Comparison of ENCODE assay signal across 8 cellular contexts in the genomic region with DNA sequence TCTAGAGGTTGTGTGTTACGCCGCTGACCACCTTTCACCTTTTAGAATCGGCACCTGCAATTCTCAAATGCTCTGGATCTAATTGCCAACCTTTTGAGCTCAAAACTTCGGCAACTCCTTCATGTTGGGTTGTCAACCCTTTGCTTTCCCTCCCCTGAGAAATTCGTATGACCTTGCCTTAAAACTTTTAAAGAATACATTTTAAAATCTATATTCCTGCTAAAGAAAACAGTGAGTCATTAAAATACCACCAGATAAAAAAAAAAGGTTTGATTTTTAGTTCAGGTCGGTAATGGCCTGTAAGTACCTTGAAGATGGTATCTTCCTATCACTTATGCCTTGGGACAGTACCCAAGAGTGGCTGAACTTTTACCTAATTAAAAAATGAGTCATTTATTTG. TPM values are rescaled to one million over a fixed set of nuclear protein-coding genes. Genes with fewer than 3 reads are reported as not detected.
A peak's percentile ranks its signal among the peaks of the same experiment; 100 is the strongest.
DNase-seq lines count a peak whose midpoint lies in the region; TF ChIP-seq lines count a peak whose summit lies in the region.
"Not testable (repeated sequence)": the region's sequence is repeated elsewhere in the genome, so short reads cannot be mapped to it uniquely, and the experiment has no call there.

No MANE protein-coding gene starts in this region.

- DNase-seq in H7; activated T-helper 2 cell treated with anti-CD3 and anti-CD28 coated beads, Interferon-gamma antibody, Interleukin-2, Interleukin-4, amounts not matched to agents 10 μg/mL and 5 μg/mL and 100 μg/mL, durations not matched to agents 14 hours and 24 hours and 36 hours (ENCODE audit: low spot score); colonic mucosa; hepatocyte (ENCODE audit: low spot score); mesothelial cell of epicardium (ENCODE audit: low spot score in 2 of 2, unreplicated experiment in 2 of 2): not testable (repeated sequence)
- DNase-seq in RPMI8226 = peak; percentile 20

- peak overlapping the region in 1 of 2 donors; percentile 73 for H3K9ac ChIP-seq in colonic mucosa (ENCODE audit: low read depth in 2 of 2, low read length in 2 of 2)

- H3K27me3 Mint-ChIP-seq in activated T-helper 2 cell treated with anti-CD3 and anti-CD28 coated beads, Interferon-gamma antibody, Interleukin-2, Interleukin-4, amounts not matched to agents 10 μg/mL and 5 μg/mL and 100 μg/mL, durations not matched to agents 14 hours and 24 hours and 36 hours (ENCODE audit: low read depth); mesothelial cell of epicardium (ENCODE audit: low read depth): not testable (repeated sequence)

- intact Hi-C loops in activated T-helper 2 cell treated with anti-CD3 and anti-CD28 coated beads, Interferon-gamma antibody, Interleukin-2, Interleukin-4, amounts not matched to agents 10 μg/mL and 5 μg/mL and 100 μg/mL, durations not matched to agents 14 hours and 24 hours and 36 hours (cut with micrococcal nuclease) = loop anchor here (5.0 to 10.0 kb wide), 3 partner anchors 76 to 446 kb away; no protein-coding TSS in a partner anchor
- intact Hi-C loops in colonic mucosa (cut with DNase I) = not testable (repeated sequence)

- H3K4me1 ChIP-seq in colonic mucosa = not testable (repeated sequence)
- peaks cover 14% of the 10 kb centered on the region for H3K4me1 ChIP-seq in hepatocyte (ENCODE audit: insufficient read depth)

- H3K27me3 ChIP-seq in H7 (ENCODE audit: control insufficient read depth, insufficient read depth, low read length); colonic mucosa; hepatocyte: not testable (repeated sequence)

- H3K27ac Mint-ChIP-seq in activated T-helper 2 cell treated with anti-CD3 and anti-CD28 coated beads, Interferon-gamma antibody, Interleukin-2, Interleukin-4, amounts not matched to agents 10 μg/mL and 5 μg/mL and 100 μg/mL, durations not matched to agents 14 hours and 24 hours and 36 hours = peak overlapping the region; percentile 90
- peak overlapping the region; percentile 98 for H3K27ac Mint-ChIP-seq in mesothelial cell of epicardium

- WGBS in hepatocyte (ENCODE audit: low lambda C conversion rate, missing lambda C conversion rate) = 19% methylated on average over 6 of the region's 6 CpGs

- not testable (repeated sequence) for H3K36me3 ChIP-seq in H7 (replicated peaks; ENCODE audit: control insufficient read depth, insufficient read depth, low read length); colonic mucosa; hepatocyte (replicated peaks; ENCODE audit: insufficient read depth, low read depth)

- peaks cover 45% of the 10 kb centered on the region for H3K4me1 Mint-ChIP-seq in activated T-helper 2 cell treated with anti-CD3 and anti-CD28 coated beads, Interferon-gamma antibody, Interleukin-2, Interleukin-4, amounts not matched to agents 10 μg/mL and 5 μg/mL and 100 μg/mL, durations not matched to agents 14 hours and 24 hours and 36 hours (ENCODE audit: low read depth)
- peaks cover 57% of the 10 kb centered on the region for H3K4me1 Mint-ChIP-seq in mesothelial cell of epicardium

- TF ChIP-seq CTCF in 22Rv1 (IDR thresholded peaks at IDR 0.05); colonic mucosa (IDR thresholded peaks at IDR 0.05); hepatocyte (IDR thresholded peaks at IDR 0.05; ENCODE audit: poor library complexity); mesothelial cell of epicardium (IDR thresholded peaks at IDR 0.05; ENCODE audit: unreplicated experiment): not testable (repeated sequence)

- peaks cover 35% of the 10 kb centered on the region for H3K36me3 Mint-ChIP-seq in activated T-helper 2 cell treated with anti-CD3 and anti-CD28 coated beads, Interferon-gamma antibody, Interleukin-2, Interleukin-4, amounts not matched to agents 10 μg/mL and 5 μg/mL and 100 μg/mL, durations not matched to agents 14 hours and 24 hours and 36 hours (ENCODE audit: low read depth)
- not testable (repeated sequence) for H3K36me3 Mint-ChIP-seq in mesothelial cell of epicardium

- not testable (repeated sequence) for H3K9me3 ChIP-seq in colonic mucosa; hepatocyte (ENCODE audit: low read depth)

- not testable (repeated sequence) for H3K9me2 ChIP-seq in hepatocyte (replicated peaks; ENCODE audit: insufficient read depth)

- H3K9me3 Mint-ChIP-seq in activated T-helper 2 cell treated with anti-CD3 and anti-CD28 coated beads, Interferon-gamma antibody, Interleukin-2, Interleukin-4, amounts not matched to agents 10 μg/mL and 5 μg/mL and 100 μg/mL, durations not matched to agents 14 hours and 24 hours and 36 hours; mesothelial cell of epicardium: not testable (repeated sequence)

- H3K27ac ChIP-seq in 22Rv1 = peak overlapping the region; percentile 85; the same call in 1 of the 2 replicates
- peak overlapping the region; percentile 5 for H3K27ac ChIP-seq in colonic mucosa
- H3K27ac ChIP-seq in hepatocyte = peak overlapping the region; percentile 98
- peak overlapping the region in 12 of 21 experiments; percentile 40 to 97 (median 94) for H3K27ac ChIP-seq in skin epidermis

- not testable (repeated sequence) for H2AFZ ChIP-seq in hepatocyte

- peak overlapping the region; percentile 98 for H3K4me3 Mint-ChIP-seq in activated T-helper 2 cell treated with anti-CD3 and anti-CD28 coated beads, Interferon-gamma antibody, Interleukin-2, Interleukin-4, amounts not matched to agents 10 μg/mL and 5 μg/mL and 100 μg/mL, durations not matched to agents 14 hours and 24 hours and 36 hours (ENCODE audit: low read depth)
- peak overlapping the region; percentile 90 for H3K4me3 Mint-ChIP-seq in mesothelial cell of epicardium

- H3K4me2 ChIP-seq in hepatocyte = peak overlapping the region; percentile 81

- peak overlapping the region; percentile 33 for H3K4me3 ChIP-seq in H7 (ENCODE audit: insufficient read depth, low read depth, low read length)
- H3K4me3 ChIP-seq in colonic mucosa = peak overlapping the region; percentile 43
- peak overlapping the region; percentile 58 for H3K4me3 ChIP-seq in hepatocyte
- peak overlapping the region in 6 of 7 experiments; percentile 11 to 55 (median 50) for H3K4me3 ChIP-seq in skin epidermis

- peaks cover 48% of the 10 kb centered on the region for H3K79me2 ChIP-seq in hepatocyte

- not testable (repeated sequence) for H4K20me1 ChIP-seq in hepatocyte (ENCODE audit: insufficient read depth, poor library complexity, severe bottlenecking)

RNA-seq across cellular contexts. Expression of a gene that starts 1.3 kb away (rescaled TPM):
- total RNA-seq in H7 (2014; rRNA removed; shearing (Covaris generic)) = 97.9 and 116 TPM in 2 replicates
- total RNA-seq in activated T-helper 2 cell treated with anti-CD3 and anti-CD28 coated beads, Interferon-gamma antibody, Interleukin-2, Interleukin-4, amounts not matched to agents 10 μg/mL and 5 μg/mL and 100 μg/mL, durations not matched to agents 14 hours and 24 hours and 36 hours = 32.9 and 34.8 TPM in 2 replicates
- 100 to 1,000 TPM; 279 to 281 TPM for total RNA-seq in colonic mucosa
- total RNA-seq in hepatocyte = 126 and 137 TPM in 2 replicates
- 44.9 and 49.8 TPM in 2 replicates for polyA plus RNA-seq in hepatocyte
- 37.8 to 41.5 TPM (median 41.0 TPM) in 3 replicates for total RNA-seq in mesothelial cell of epicardium

Comparison
In these comparisons a context has a peak if more than half of its experiments do, and no peak if none do; other contexts are left out.
1. H3K27ac ChIP-seq: peak in every context shown above with its lines; median percentile 98 in hepatocyte; 94 in skin epidermis; 85 in 22Rv1; 5 in colonic mucosa.